8 cellular contexts compared by ENCODE assay signal in genomic region chr7:92590711-92591310, GRCh38. TPM values are rescaled to one million over a fixed set of nuclear protein-coding genes. Genes with fewer than 3 reads are reported as not detected.
DNase-seq lines count a peak whose midpoint lies in the region; ATAC-seq, FAIRE-seq and TF ChIP-seq lines count a peak whose summit lies in the region.

No MANE protein-coding gene starts in this region.

- TF ChIP-seq CTCF in AG04449 (IDR thresholded peaks at IDR 0.05; ENCODE audit: insufficient read depth, low read length, missing control alignments) (no peak), HL-60 (IDR thresholded peaks at IDR 0.05; ENCODE audit: insufficient read depth, low read length) (no peak), bronchial epithelial cell (IDR thresholded peaks at IDR 0.05; ENCODE audit: insufficient read depth, low read length, severe bottlenecking) (no peak)

- CTCF ChIA-PET in AG04449 (lab: Yijun Ruan, JAX), result interaction anchor here (0.6 to 5.1 kb wide), 16 partner anchors 8 to 634 kb away, joined by 3 to 41 read pairs (median 4); no protein-coding TSS in a partner anchor

- H3K27ac ChIP-seq in HL-60 (replicated peaks) (no peak overlapping the region), muscle layer of colon (ENCODE audit: low read depth, low read length) (peak overlapping the region; percentile 93)

- no peak for DNase-seq in AG04449 (ENCODE audit: low read depth, low spot score)
- DNase-seq in HL-60 (ENCODE audit: low read depth in 1 of 2, low spot score in 1 of 2), result no peak
- no peak for DNase-seq in bronchial epithelial cell (ENCODE audit: low read depth)
- DNase-seq in RPMI8226, result no peak
- DNase-seq in inferior parietal cortex (ENCODE audit: extremely low spot score), result no peak

- peaks cover 27% of the 10 kb centered on the region for H3K4me1 ChIP-seq in muscle layer of colon (ENCODE audit: insufficient read depth, low read length)

- TF ChIP-seq POLR2A in GM18505 (IDR thresholded peaks at IDR 0.05; ENCODE audit: borderline replicate concordance, extremely low read depth, insufficient read depth, insufficient read length), result no peak

- H3K4me3 ChIP-seq in AG04449 (ENCODE audit: low read depth, low read length) (peak overlapping the region; percentile 87), HL-60 (replicated peaks; ENCODE audit: insufficient read depth, low read length) (peak overlapping the region; percentile 88), bronchial epithelial cell (ENCODE audit: low read depth, low read length) (peak overlapping the region; percentile 77), muscle layer of colon (ENCODE audit: low read depth in 1 of 2, low read length in 2 of 2) (peak overlapping the region in 1 of 2 donors; percentile 92)

- ATAC-seq in GM18505 (IDR thresholded peaks at IDR 0.05; ENCODE audit: unreplicated experiment) (no peak), GM21825 (IDR thresholded peaks at IDR 0.05; ENCODE audit: unreplicated experiment) (no peak)

- POLR2A ChIA-PET in AG04449 (lab: Yijun Ruan, JAX), result interaction anchor here (1.5 kb wide), 2 partner anchors 10 to 22 kb away, joined by 5 to 8 read pairs; no protein-coding TSS in a partner anchor

- no peak overlapping the region for H3K9ac ChIP-seq in muscle layer of colon (ENCODE audit: low read length)

- H3K9me3 ChIP-seq in muscle layer of colon (ENCODE audit: low read length), result no peaks in the 10 kb centered on the region

- no peak for FAIRE-seq in bronchial epithelial cell (lab: Jason Lieb, UNC)

- no peaks in the 10 kb centered on the region for H3K36me3 ChIP-seq in bronchial epithelial cell (ENCODE audit: control insufficient read depth, insufficient read depth, low read length)
- H3K36me3 ChIP-seq in muscle layer of colon (ENCODE audit: insufficient read depth, low read length), result no peaks in the 10 kb centered on the region

- H3K27me3 ChIP-seq in HL-60 (ENCODE audit: insufficient read depth, poor library complexity, severe bottlenecking) (no peaks in the 10 kb centered on the region), bronchial epithelial cell (ENCODE audit: control insufficient read depth, insufficient read depth, low read length) (no peaks in the 10 kb centered on the region), muscle layer of colon (ENCODE audit: control insufficient read depth in 1 of 2, insufficient read depth in 2 of 2, low read length in 2 of 2) (no peaks in the 10 kb centered on the region)

RNA-seq across cellular contexts. Expression of gene FAM133B, which starts 0.6 kb away (rescaled TPM):
- total RNA-seq in bronchial epithelial cell, result 11.1 and 19.8 TPM in 2 replicates
